ENCODE assay signal across 24 cellular contexts in genomic region chr20:16283978-16284377, GRCh38.
DNase-seq lines count a peak whose midpoint lies in the region; ATAC-seq and TF ChIP-seq lines count a peak whose summit lies in the region.
"Had no signal": no experiment of that assay in that cellular context is flagged by ENCODE, and none has a peak within 500 bp of the region (broad histone marks: within the 10 kb centered on the region; RNA-seq: fewer than 3 reads in every experiment).

No MANE protein-coding gene starts in this region.

- WGBS in testis, 2 donors: 74 to 79% methylated on average over 3 to 5 of the region's 5 CpGs

- no peak overlapping the region for H3K27ac ChIP-seq in testis
- H3K27ac ChIP-seq: cardiac muscle cell, heart left ventricle, SJSA1 had no signal

- TF ChIP-seq CTCF in epithelial cell of proximal tubule (conservative IDR thresholded peaks at IDR 0.05; ENCODE audit: low read depth, low read length): no peak
- no peak for TF ChIP-seq CTCF in mucosa of descending colon (IDR thresholded peaks at IDR 0.05)
- no peak for TF ChIP-seq CTCF in testis (IDR thresholded peaks at IDR 0.05)

- H3K9me3 ChIP-seq in mucosa of descending colon (no peaks in the 10 kb centered on the region), testis (no peaks in the 10 kb centered on the region)
- H3K9me3 ChIP-seq: heart left ventricle had no signal

- TF ChIP-seq POLR2A in testis (IDR thresholded peaks at IDR 0.05): no peak

- no peaks in the 10 kb centered on the region for H3K36me3 ChIP-seq in mucosa of descending colon (ENCODE audit: low read depth)
- H3K36me3 ChIP-seq in testis (ENCODE audit: low read depth, missing control alignments): no peaks in the 10 kb centered on the region
- H3K36me3 ChIP-seq: cardiac muscle cell, SJSA1 had no signal

- no peaks in the 10 kb centered on the region for H3K27me3 ChIP-seq in testis
- H3K27me3 ChIP-seq: cardiac muscle cell, heart left ventricle, SJSA1 had no signal

- no peak overlapping the region for H3K4me3 ChIP-seq in epithelial cell of proximal tubule (ENCODE audit: low read depth, low read length)
- H3K4me3 ChIP-seq in mucosa of descending colon: no peak overlapping the region
- H3K4me3 ChIP-seq in testis: no peak overlapping the region
- H3K4me3 ChIP-seq: cardiac muscle cell, heart left ventricle, SJSA1 had no signal

- peak; percentile 89 for ATAC-seq in mucosa of descending colon
- no peak for ATAC-seq in GM19455 (IDR thresholded peaks at IDR 0.05; ENCODE audit: unreplicated experiment)
- ATAC-seq: activated T-cell treated with anti-CD3 and anti-CD28 coated beads, Interleukin-2, amount 50 U/mL, for 72 hours; right cardiac atrium had no signal

- H3K4me1 ChIP-seq in mucosa of descending colon (ENCODE audit: low read depth): no peaks in the 10 kb centered on the region
- H3K4me1 ChIP-seq in testis: peaks cover 8% of the 10 kb centered on the region
- H3K4me1 ChIP-seq: SJSA1 had no signal

- intact Hi-C loops in mucosa of descending colon (cut with DNase I, micrococcal nuclease): no loop called here
- intact Hi-C loops in testis (cut with DNase I; ENCODE audit: low total_unique reads): no loop called here

- peak; percentile 12 for DNase-seq in NCI-H2171 treated with DMSO at 0.1 percent for 48 hours (lab: John Stamatoyannopoulos, UW)
- DNase-seq in NCI-H2171 (lab: John Stamatoyannopoulos, UW): no peak
- peak; percentile 81 for DNase-seq in epithelial cell of proximal tubule (ENCODE audit: low read depth)
- DNase-seq in mucosa of descending colon: peak in 1 of 3 donors; percentile 57
- DNase-seq in testis: peak; percentile 28
- no peak for DNase-seq in DMS114 treated with DMSO at 0.1 percent for 48 hours (lab: John Stamatoyannopoulos, UW; ENCODE audit: unreplicated experiment)
- no peak for DNase-seq in C1 segment of cervical spinal cord (lab: John Stamatoyannopoulos, UW)
- DNase-seq: activated CD8-positive, alpha-beta memory T cell treated with anti-CD3 and anti-CD28 coated beads for 24 hours; activated naive CD4-positive, alpha-beta T cell treated with anti-CD3 and anti-CD28 coated beads, Interleukin-2, amount 10 ng/mL, durations not matched to agents 7 days and 5 days; activated T-cell treated with anti-CD3 and anti-CD28 coated beads, Interleukin-2, amount 50 U/mL, for 72 hours; cortex of kidney; heart left ventricle; KBM-7; NCI-H187 treated with DMSO at 0.1 percent for 48 hours; NCI-H345; NK-92 treated with Interleukin-12 subunit alpha and Interleukin-12 subunit beta, amount 100 ng/mL, for 24 hours; occipital lobe; right cardiac atrium; stimulated activated CD4-positive, alpha-beta T cell treated with anti-CD3 and anti-CD28 coated beads, Interleukin-15, amount 100 ng/mL, for 24 hours; stimulated activated CD8-positive, alpha-beta memory T cell treated with anti-CD3 and anti-CD28 coated beads, Interleukin-4, amount 100 ng/mL, for 48 hours; T-helper 1 cell had no signal

Comparison
In these comparisons a context has a peak if more than half of its experiments do, and no peak if none do; other contexts are left out.
1. DNase-seq: peak in NCI-H2171 treated with DMSO at 0.1 percent for 48 hours (single experiment), epithelial cell of proximal tubule (single experiment) and testis (single experiment); none in NCI-H2171 (single experiment), DMS114 treated with DMSO at 0.1 percent for 48 hours (single experiment) and C1 segment of cervical spinal cord (0 of 14).